Comparison of ENCODE assay signal across 8 cellular contexts in genomic region chr1:86704972-86705632, GRCh38. TPM values are rescaled to one million over a fixed set of nuclear protein-coding genes. Genes with fewer than 3 reads are reported as not detected.
DNase-seq lines count a peak whose midpoint lies in the region; ATAC-seq, FAIRE-seq and TF ChIP-seq lines count a peak whose summit lies in the region.

No MANE protein-coding gene starts in this region.

- peaks cover 1% of the 10 kb centered on the region for H3K27me3 Mint-ChIP-seq in activated naive CD4-positive, alpha-beta T cell treated with anti-CD3 and anti-CD28 coated beads, Interleukin-2, amount 50 U/mL, for 24 hours

- H3K4ac ChIP-seq in neuronal stem cell (ENCODE audit: low read length) = no peak overlapping the region

- WGBS in neuronal stem cell (ENCODE audit: extremely low coverage in 2 of 2, insufficient read length in 2 of 2, insufficient replicate concordance in 1 of 2), 2 donors = no CpG with 5 or more reads among the region's 41 CpGs

- peak overlapping the region; percentile 20 for H4K91ac ChIP-seq in neuronal stem cell (ENCODE audit: low read depth, low read length, poor library complexity)

- intact Hi-C loops in OCI-LY7 (cut with micrococcal nuclease; ENCODE audit: unreplicated experiment) = loop anchor here (1.0 to 10.0 kb wide), 8 partner anchors 88 to 620 kb away; partner anchors contain the start of genes HS2ST1, LMO4 and SELENOF

- no peak overlapping the region for H2BK12ac ChIP-seq in neuronal stem cell (ENCODE audit: low read length)

- ATAC-seq in GM19452 (IDR thresholded peaks at IDR 0.05; ENCODE audit: unreplicated experiment) = peak; percentile 29
- peak; percentile 14 for ATAC-seq in HG03469 (IDR thresholded peaks at IDR 0.05; ENCODE audit: unreplicated experiment)

- H3K36me3 ChIP-seq in OCI-LY7 (ENCODE audit: insufficient read depth, low read length) = peaks cover 23% of the 10 kb centered on the region
- H3K36me3 ChIP-seq in neuronal stem cell (replicated peaks in 1 of 2; ENCODE audit: control insufficient read depth in 2 of 2, insufficient read depth in 2 of 2, low read length in 2 of 2) = peaks cover 0 to 24% of the 10 kb centered on the region in 2 donors

- no TSS peak for BruUV-seq in OCI-LY7 (replicated peaks; lab: Mats Ljungman, UMichigan)

- TF ChIP-seq CTCF in D721Med (IDR thresholded peaks at IDR 0.05; ENCODE audit: insufficient read depth, missing control alignments) (no peak), OCI-LY7 (conservative IDR thresholded peaks at IDR 0.05; ENCODE audit: low read length) (no peak)

- H3K23ac ChIP-seq in neuronal stem cell (ENCODE audit: low read depth, low read length, poor library complexity) = peak overlapping the region; percentile 99

- H2AK5ac ChIP-seq in neuronal stem cell (ENCODE audit: low read depth, low read length) = no peak overlapping the region

- H2BK15ac ChIP-seq in neuronal stem cell (ENCODE audit: low read length) = peak overlapping the region; percentile 49

- H3K4me2 ChIP-seq in OCI-LY7 (ENCODE audit: low read length) = peak overlapping the region; percentile 90
- H3K4me2 ChIP-seq in neuronal stem cell (ENCODE audit: insufficient read depth, low read length, poor library complexity, severe bottlenecking) = peak overlapping the region; percentile 55

- peak overlapping the region; percentile 96 for H2BK5ac ChIP-seq in neuronal stem cell (ENCODE audit: low read length)

- peak overlapping the region; percentile 99 for H3K18ac ChIP-seq in neuronal stem cell (ENCODE audit: low read length)

- H3K9ac ChIP-seq in neuronal stem cell (ENCODE audit: low read depth, low read length, poor library complexity) = peak overlapping the region; percentile 98

- no peaks in the 10 kb centered on the region for H3K27me3 ChIP-seq in neuronal stem cell (ENCODE audit: control insufficient read depth in 3 of 3, insufficient read depth in 3 of 3, low read depth in 1 of 3, low read length in 3 of 3)

- H3K4me3 ChIP-seq in OCI-LY7 (ENCODE audit: low read depth, low read length, poor library complexity, severe bottlenecking) (peak overlapping the region; percentile 82), neuronal stem cell (ENCODE audit: low read length in 2 of 2) (peak overlapping the region; percentile 92 to 96)

- H3K27ac Mint-ChIP-seq in activated naive CD4-positive, alpha-beta T cell treated with anti-CD3 and anti-CD28 coated beads, Interleukin-2, amount 50 U/mL, for 24 hours = peak overlapping the region; percentile 98

- peaks cover 65% of the 10 kb centered on the region for H3K4me1 Mint-ChIP-seq in activated naive CD4-positive, alpha-beta T cell treated with anti-CD3 and anti-CD28 coated beads, Interleukin-2, amount 50 U/mL, for 24 hours

- H2AFZ ChIP-seq in OCI-LY7 (ENCODE audit: low read length) (peak overlapping the region; percentile 97; the same call in 1 of the 2 replicates), neuronal stem cell (ENCODE audit: low read length) (peak overlapping the region; percentile 89)

- H3K14ac ChIP-seq in neuronal stem cell (ENCODE audit: low read length) = peak overlapping the region; percentile 94

- H3K9me3 ChIP-seq in OCI-LY7 (ENCODE audit: low read length) = no peaks in the 10 kb centered on the region
- no peaks in the 10 kb centered on the region for H3K9me3 ChIP-seq in neuronal stem cell (replicated peaks in 1 of 2; ENCODE audit: control insufficient read depth in 2 of 2, insufficient read depth in 1 of 2, low read depth in 1 of 2, low read length in 2 of 2)

- DNase-seq in D721Med (ENCODE audit: insufficient read length, low spot score) (peak; percentile 15), OCI-LY7 (ENCODE audit: low spot score) (peak; percentile 56), globus pallidus (ENCODE audit: low spot score) (peak; percentile 61), neuronal stem cell (ENCODE audit: low spot score) (no peak), ureter (ENCODE audit: low spot score) (peak; percentile 70)

- CTCF ChIA-PET in OCI-LY7 (lab: Charles Lee; ENCODE audit: unreplicated experiment) = interaction anchor here (1.9 kb wide), 1 partner anchor 121 kb away, joined by 4 read pairs; no protein-coding TSS in a partner anchor

- H3K9me2 ChIP-seq in OCI-LY7 (ENCODE audit: insufficient read depth, low read length) = no peaks in the 10 kb centered on the region

- no peak overlapping the region for H4K8ac ChIP-seq in neuronal stem cell (ENCODE audit: low read depth, low read length)

- H3K4me1 ChIP-seq in OCI-LY7 (ENCODE audit: insufficient read depth, low read length, poor library complexity, severe bottlenecking) (peaks cover 30% of the 10 kb centered on the region), neuronal stem cell (ENCODE audit: control insufficient read depth in 2 of 2, insufficient read depth in 1 of 2, low read depth in 1 of 2, low read length in 2 of 2) (peaks cover 0 to 3% of the 10 kb centered on the region in 2 donors)

- H3K79me1 ChIP-seq in neuronal stem cell (ENCODE audit: low read depth, low read length) = peaks cover 1% of the 10 kb centered on the region

- peaks cover 4% of the 10 kb centered on the region for H3K36me3 Mint-ChIP-seq in activated naive CD4-positive, alpha-beta T cell treated with anti-CD3 and anti-CD28 coated beads, Interleukin-2, amount 50 U/mL, for 24 hours

- peaks cover 30% of the 10 kb centered on the region; the same call in 1 of the 2 replicates for H4K20me1 ChIP-seq in OCI-LY7 (ENCODE audit: insufficient read depth, low read length)

- peak overlapping the region; percentile 81 for H2BK120ac ChIP-seq in neuronal stem cell (ENCODE audit: low read depth, low read length)

- peaks cover 50% of the 10 kb centered on the region for H3K79me2 ChIP-seq in OCI-LY7 (ENCODE audit: insufficient read depth, low read depth, low read length)

- H3K9me3 Mint-ChIP-seq in activated naive CD4-positive, alpha-beta T cell treated with anti-CD3 and anti-CD28 coated beads, Interleukin-2, amount 50 U/mL, for 24 hours = no peaks in the 10 kb centered on the region

- peak overlapping the region; percentile 99 for H3K4me3 Mint-ChIP-seq in activated naive CD4-positive, alpha-beta T cell treated with anti-CD3 and anti-CD28 coated beads, Interleukin-2, amount 50 U/mL, for 24 hours

- H3K27ac ChIP-seq in OCI-LY7 (ENCODE audit: low read depth, low read length, poor library complexity, severe bottlenecking) = peak overlapping the region; percentile 89
- peak overlapping the region; percentile 99 for H3K27ac ChIP-seq in neuronal stem cell (replicated peaks; ENCODE audit: low read length)

- POLR2A ChIA-PET in OCI-LY7 (lab: Charles Lee) = interaction anchor here (0.6 to 5.5 kb wide), 16 partner anchors 10 to 412 kb away, joined by 3 to 48 read pairs (median 4); partner anchors contain the start of genes HS2ST1, ODF2L and SELENOF

- no peak for FAIRE-seq in D721Med (lab: Jason Lieb, UNC)

RNA-seq across cellular contexts. Expression of gene SH3GLB1, which starts 0.7 kb away (rescaled TPM):
- total RNA-seq in OCI-LY7 (2014; rRNA removed; shearing (Covaris generic)) = 17.7 and 18.9 TPM in 2 replicates
- total RNA-seq in OCI-LY7 (2022) (37.5 and 39.7 TPM in 2 replicates), ureter (101 TPM)
- polyA plus RNA-seq in neuronal stem cell (2013, experiment 1 of 2) = 23.0 TPM
- polyA plus RNA-seq in neuronal stem cell (2013, experiment 2 of 2) = 23.7 TPM
